In genomic region chr7:42642699-42643098, GRCh38 we compare ENCODE assay signal across 29 cellular contexts.
"Had no signal": no experiment of that assay in that cellular context is flagged by ENCODE, and none has a peak within 500 bp of the region (broad histone marks: within the 10 kb centered on the region; RNA-seq: fewer than 3 reads in every experiment).

No MANE protein-coding gene starts in this region.

- DNase-seq: activated CD4-positive, alpha-beta T cell treated with anti-CD3 and anti-CD28 coated beads for 36 hours; activated CD4-positive, alpha-beta T cell treated with anti-CD3 and anti-CD28 coated beads, Interleukin-2, amount 10 ng/mL, durations not matched to agents 7 days and 5 days; activated CD4-positive, alpha-beta T cell treated with anti-CD3 and anti-CD28 coated beads, Interleukin-2, amount 50 U/mL, for 48 hours; activated CD8-positive, alpha-beta T cell treated with anti-CD3 and anti-CD28 coated beads, Interleukin-2, amount 10 ng/mL, durations not matched to agents 7 days and 5 days; activated gamma-delta T cell treated with Interleukin-2 at 50 U/mL for 16 hours; activated naive CD4-positive, alpha-beta T cell treated with anti-CD3 and anti-CD28 coated beads for 36 hours; activated T-cell treated with anti-CD3 and anti-CD28 coated beads, Interleukin-2, amount 50 U/mL, for 4 hours; adrenal gland; body of pancreas; MM.1S; NCI-H1092; NCI-H1417; NCI-H146; NCI-H187; NCI-H2029 treated with DMSO at 0.1 percent for 48 hours; NCI-H2107; NCI-H2171; NCI-H510A; NCI-H526; NCI-H748 treated with DMSO at 0.1 percent for 48 hours; NK-92 treated with Interleukin-12 subunit alpha and Interleukin-12 subunit beta, amount 100 ng/mL, for 24 hours; PC-3; Peyer's patch; RPMI8226; SHP77 treated with DMSO at 0.1 percent for 48 hours had no signal

- ATAC-seq: activated CD4-positive, alpha-beta T cell treated with anti-CD3 and anti-CD28 coated beads for 36 hours; activated CD4-positive, CD25-positive, alpha-beta regulatory T cell treated with anti-CD3 and anti-CD28 coated beads, Interleukin-2, amount 50 U/mL, for 24 hours; activated CD8-positive, alpha-beta T cell treated with anti-CD3 and anti-CD28 coated beads, Interleukin-2, amount 10 ng/mL, durations not matched to agents 7 days and 5 days; activated naive CD4-positive, alpha-beta T cell treated with anti-CD3 and anti-CD28 coated beads, Interleukin-2, amount 50 U/mL, for 72 hours; activated T-cell treated with anti-CD3 and anti-CD28 coated beads, Interleukin-2, amount 50 U/mL, for 4 hours; body of pancreas; PC-3; SK-N-SH treated with all-trans-retinoic acid at 6 μM for 48 hours; WTC11 had no signal
